8 cellular contexts compared by ENCODE assay signal in genomic region chr11:57792060-57792541, GRCh38.
DNase-seq lines count a peak whose midpoint lies in the region; ATAC-seq and TF ChIP-seq lines count a peak whose summit lies in the region.

No MANE protein-coding gene starts in this region.

- no peak for TF ChIP-seq CTCF in cardiac fibroblast (IDR thresholded peaks at IDR 0.05; ENCODE audit: low read depth, low read length)

- DNase-seq in GM19240 (ENCODE audit: insufficient read length, low spot score) (peak; percentile 29), cardiac fibroblast (ENCODE audit: low read depth in 2 of 2) (peak; percentile 24 to 39), HCEC 1CT (no peak), NCI-H774 (lab: John Stamatoyannopoulos, UW) (no peak)
- peak; percentile 68 for DNase-seq in activated CD4-positive, CD25-positive, alpha-beta regulatory T cell treated with anti-CD3 and anti-CD28 coated beads, Interleukin-2, amount 50 U/mL, for 16 hours (ENCODE audit: low read depth, low spot score)
- DNase-seq in stimulated activated naive CD4-positive, alpha-beta T cell treated with Interleukin-2 at 50 U/mL for 16 hours (lab: John Stamatoyannopoulos, UW) = peak; percentile 65

- peak; percentile 92 for ATAC-seq in HG03354 (IDR thresholded peaks at IDR 0.05; ENCODE audit: poor library complexity, severe bottlenecking, unreplicated experiment)

- no peak overlapping the region for H3K9ac ChIP-seq in muscle layer of colon (ENCODE audit: low read length)

- H3K27ac ChIP-seq in muscle layer of colon (ENCODE audit: low read depth, low read length) = peak overlapping the region; percentile 27

- no peaks in the 10 kb centered on the region for H3K27me3 ChIP-seq in muscle layer of colon (ENCODE audit: control insufficient read depth in 1 of 2, insufficient read depth in 2 of 2, low read length in 2 of 2)

- H3K4me3 ChIP-seq in cardiac fibroblast (replicated peaks in 1 of 2; ENCODE audit: low read depth in 2 of 2, low read length in 2 of 2) = no peak overlapping the region
- no peak overlapping the region for H3K4me3 ChIP-seq in muscle layer of colon (ENCODE audit: low read depth in 1 of 2, low read length in 2 of 2)

- peaks cover 20% of the 10 kb centered on the region for H3K36me3 ChIP-seq in muscle layer of colon (ENCODE audit: insufficient read depth, low read length)

- peaks cover 66% of the 10 kb centered on the region for H3K4me1 ChIP-seq in muscle layer of colon (ENCODE audit: insufficient read depth, low read length)

- H3K9me3 ChIP-seq in muscle layer of colon (ENCODE audit: low read length) = no peaks in the 10 kb centered on the region

Comparison
In these comparisons a context has a peak if more than half of its experiments do, and no peak if none do; other contexts are left out.
1. DNase-seq: peak in GM19240 (single experiment), activated CD4-positive, CD25-positive, alpha-beta regulatory T cell treated with anti-CD3 and anti-CD28 coated beads, Interleukin-2, amount 50 U/mL, for 16 hours (single experiment), cardiac fibroblast (2 of 2) and stimulated activated naive CD4-positive, alpha-beta T cell treated with Interleukin-2 at 50 U/mL for 16 hours (single experiment); none in HCEC 1CT (single experiment) and NCI-H774 (single experiment).